ENCODE assay signal across 8 cellular contexts in the genomic region with DNA sequence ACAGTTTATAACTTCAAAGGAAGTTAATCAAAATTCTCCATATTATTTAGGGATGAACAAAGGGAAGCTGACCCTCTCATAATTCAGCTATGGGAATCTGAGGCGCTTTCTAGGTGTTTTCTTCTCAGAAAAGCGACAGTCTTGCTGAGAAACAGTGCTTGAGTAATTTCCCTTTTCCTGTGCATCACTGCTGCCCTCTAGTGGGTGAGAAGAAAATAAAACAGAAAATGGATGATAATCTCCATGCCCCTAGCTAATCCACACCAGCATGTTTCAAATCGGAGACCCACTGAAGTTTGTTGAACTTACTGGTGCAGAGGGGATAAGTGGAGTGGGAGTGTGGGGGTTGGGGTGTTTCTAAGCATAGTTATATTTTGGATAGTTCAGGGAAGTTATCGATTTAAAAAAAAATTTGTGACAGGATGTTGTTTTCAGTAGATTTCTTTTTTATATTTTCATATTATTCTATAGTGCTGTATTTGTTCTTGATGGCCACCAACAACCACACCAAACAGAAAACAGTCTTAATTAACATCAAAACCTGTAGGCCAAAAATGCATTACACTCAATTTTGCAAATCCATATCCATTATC. TPM values are rescaled to one million over a fixed set of nuclear protein-coding genes. Genes with fewer than 3 reads are reported as not detected.
DNase-seq lines count a peak whose midpoint lies in the region; ATAC-seq, FAIRE-seq and TF ChIP-seq lines count a peak whose summit lies in the region.

No MANE protein-coding gene starts in this region.

- H3K27me3 ChIP-seq in SK-N-SH (ENCODE audit: insufficient read depth) (no peaks in the 10 kb centered on the region), H1 (replicated peaks in 1 of 4; ENCODE audit: control insufficient read depth in 3 of 4, extremely low read depth in 1 of 4, insufficient read depth in 3 of 4, low read length in 3 of 4) (no peaks in the 10 kb centered on the region)

- H3K36me3 Mint-ChIP-seq in CD14-positive monocyte (peaks cover 56 to 82% of the 10 kb centered on the region in 2 donors), mesothelial cell of epicardium (no peaks in the 10 kb centered on the region)

- H3K9me3 Mint-ChIP-seq in CD14-positive monocyte (no peaks in the 10 kb centered on the region), mesothelial cell of epicardium (no peaks in the 10 kb centered on the region)

- H4K8ac ChIP-seq in H1 (ENCODE audit: extremely low read depth, insufficient read depth, low read length) = no peak overlapping the region

- 39% methylated on average over 4 of the region's 4 CpGs for WGBS in SK-N-SH (ENCODE audit: low lambda C conversion rate)
- 56% methylated on average over 4 of the region's 4 CpGs; no CpG with 5 or more reads in 1 of the 2 experiments for WGBS in H1 (ENCODE audit: extremely low coverage in 1 of 2, insufficient coverage in 1 of 2, insufficient read length in 1 of 2, insufficient replicate concordance in 2 of 2, low coverage in 1 of 2, low lambda C conversion rate in 2 of 2, missing lambda C conversion rate in 1 of 2), 2 experiments

- H3K36me3 ChIP-seq in SK-N-SH (replicated peaks in 1 of 2; ENCODE audit: control insufficient read depth in 1 of 2, insufficient read depth in 2 of 2, low read length in 1 of 2) = no peaks in the 10 kb centered on the region
- H3K36me3 ChIP-seq in H1 (ENCODE audit: control insufficient read depth in 2 of 4, insufficient read depth in 4 of 4, low read length in 3 of 4) = no peaks in the 10 kb centered on the region

- H3K9me2 ChIP-seq in SK-N-SH = no peaks in the 10 kb centered on the region

- no peaks in the 10 kb centered on the region for H3K79me1 ChIP-seq in H1 (ENCODE audit: low read depth, low read length)

- peak overlapping the region; percentile 13; the same call in 1 of the 2 replicates for H2AFZ ChIP-seq in SK-N-SH (ENCODE audit: low read depth)
- 0 out of 2 replicates have a peak overlapping the region, but pooled peaks have one; percentile 2 for H2AFZ ChIP-seq in H1 (ENCODE audit: low read length)

- H2BK120ac ChIP-seq in H1 (replicated peaks; ENCODE audit: low read depth, low read length) = no peak overlapping the region

- POLR2A ChIA-PET in SK-N-SH (lab: Yijun Ruan, JAX) = no interaction called here
- POLR2A ChIA-PET in H1 (lab: Charles Lee; ENCODE audit: partially characterized antibody) = no interaction called here

- no peak for TF ChIP-seq POLR2A in H1 (IDR thresholded peaks at IDR 0.05; ENCODE audit: control extremely low read depth in 1 of 2, low read depth in 2 of 2, low read length in 2 of 2)

- peak overlapping the region; percentile 78 to 91 (median 89) for H3K27ac Mint-ChIP-seq in CD14-positive monocyte
- H3K27ac Mint-ChIP-seq in mesothelial cell of epicardium = no peak overlapping the region

- H3K4me3 ChIP-seq in SK-N-SH (ENCODE audit: low read depth in 2 of 2, low read length in 1 of 2) (no peak overlapping the region), H1 (ENCODE audit: extremely low read depth in 1 of 4, insufficient read depth in 2 of 4, low read depth in 3 of 4, low read length in 4 of 4) (no peak overlapping the region)

- no peak overlapping the region for H2BK15ac ChIP-seq in H1 (ENCODE audit: low read length)

- TF ChIP-seq EP300 in SK-N-SH (IDR thresholded peaks at IDR 0.05; ENCODE audit: borderline replicate concordance in 1 of 2, low read depth in 1 of 2, low read length in 1 of 2) = no peak
- TF ChIP-seq EP300 in H1 (IDR thresholded peaks at IDR 0.05; ENCODE audit: borderline replicate concordance in 1 of 2, low read depth in 2 of 2, low read length in 2 of 2) = no peak

- H4K20me1 ChIP-seq in SK-N-SH (ENCODE audit: insufficient read depth) = no peaks in the 10 kb centered on the region
- no peaks in the 10 kb centered on the region for H4K20me1 ChIP-seq in H1 (replicated peaks in 1 of 2; ENCODE audit: control insufficient read depth in 1 of 2, insufficient read depth in 2 of 2, low read length in 2 of 2)

- CTCF ChIA-PET in SK-N-SH (lab: Yijun Ruan, JAX) = interaction anchor here (0.6 to 3.9 kb wide), 33 partner anchors 8 to 649 kb away, joined by 3 to 44 read pairs (median 4); no protein-coding TSS in a partner anchor
- CTCF ChIA-PET in H1 (lab: Charles Lee; ENCODE audit: partially characterized antibody) = interaction anchor here (0.6 to 4.0 kb wide), 33 partner anchors 11 to 491 kb away, joined by 3 to 36 read pairs (median 4); no protein-coding TSS in a partner anchor

- no peaks in the 10 kb centered on the region for H3F3A ChIP-seq in SK-N-SH (replicated peaks; ENCODE audit: insufficient read depth)

- no peak overlapping the region for H3K4ac ChIP-seq in H1 (replicated peaks; ENCODE audit: insufficient read length, low read depth, low read length)

- no peak overlapping the region for H2AK5ac ChIP-seq in H1 (ENCODE audit: low read depth, low read length)

- H3K27ac ChIP-seq in SK-N-SH (ENCODE audit: low read depth in 2 of 2, low read length in 1 of 2) (no peak overlapping the region), H1 (ENCODE audit: low read depth, low read length) (no peak overlapping the region)

- H4K91ac ChIP-seq in H1 (replicated peaks; ENCODE audit: insufficient read length, low read length) = no peak overlapping the region

- no peaks in the 10 kb centered on the region for H3K4me1 ChIP-seq in SK-N-SH (ENCODE audit: control insufficient read depth in 1 of 2, insufficient read depth in 2 of 2, low read depth in 1 of 2, low read length in 1 of 2)
- no peaks in the 10 kb centered on the region for H3K4me1 ChIP-seq in H1 (replicated peaks in 1 of 4; ENCODE audit: control insufficient read depth in 3 of 4, insufficient read depth in 4 of 4, low read length in 3 of 4)

- TF ChIP-seq CTCF in CD14-positive monocyte (IDR thresholded peaks at IDR 0.05) (peak; percentile 86), GM13976 (IDR thresholded peaks at IDR 0.05; ENCODE audit: borderline replicate concordance, control extremely low read depth, extremely low read depth, insufficient read depth, missing control alignments) (peak; percentile 76), SK-N-SH (IDR thresholded peaks at IDR 0.05) (peak; percentile 82), H1 (IDR thresholded peaks at IDR 0.05; ENCODE audit: control extremely low read depth in 1 of 3, insufficient read depth in 1 of 3, low read depth in 1 of 3, low read length in 3 of 3) (peak in 2 of 3 experiments; percentile 62 to 69; a peak in 3 of 4 replicates), mesothelial cell of epicardium (IDR thresholded peaks at IDR 0.05; ENCODE audit: unreplicated experiment) (peak; percentile 86)

- no peak overlapping the region for H3K18ac ChIP-seq in H1 (ENCODE audit: extremely low read depth, low read length)

- no peak overlapping the region for H3K23ac ChIP-seq in H1 (ENCODE audit: insufficient read length)

- DNase-seq in CD14-positive monocyte (ENCODE audit: low spot score) = no peak
- DNase-seq in GM13976 (ENCODE audit: low spot score) = peak; percentile 70
- DNase-seq in M059J (ENCODE audit: low read depth) = peak; percentile 55
- DNase-seq in SK-N-SH = peak; percentile 75
- no peak for DNase-seq in H1 (ENCODE audit: low read depth in 1 of 2, low spot score in 2 of 2)
- no peak for DNase-seq in mesothelial cell of epicardium (ENCODE audit: low spot score in 2 of 2, unreplicated experiment in 2 of 2)

- H2BK12ac ChIP-seq in H1 (ENCODE audit: low read depth, low read length) = no peak overlapping the region

- H3K79me2 ChIP-seq in SK-N-SH (ENCODE audit: insufficient read depth) (no peaks in the 10 kb centered on the region), H1 (ENCODE audit: control insufficient read depth in 1 of 2, insufficient read depth in 2 of 2, low read length in 2 of 2) (no peaks in the 10 kb centered on the region)

- peaks cover 45% of the 10 kb centered on the region for H3K4me1 Mint-ChIP-seq in CD14-positive monocyte
- peaks cover 1% of the 10 kb centered on the region for H3K4me1 Mint-ChIP-seq in mesothelial cell of epicardium

- H3K27me3 Mint-ChIP-seq in CD14-positive monocyte (ENCODE audit: low read depth in 3 of 3) (no peaks in the 10 kb centered on the region), mesothelial cell of epicardium (ENCODE audit: low read depth) (no peaks in the 10 kb centered on the region)

- H3K9ac ChIP-seq in SK-N-SH (no peak overlapping the region), H1 (replicated peaks in 1 of 4; ENCODE audit: extremely low read depth in 1 of 4, low read depth in 3 of 4, low read length in 3 of 4) (no peak overlapping the region)

- peak overlapping the region in 1 of 2 donors; percentile 54 for H3K4me3 Mint-ChIP-seq in CD14-positive monocyte
- H3K4me3 Mint-ChIP-seq in mesothelial cell of epicardium = no peak overlapping the region

- H3K9me3 ChIP-seq in SK-N-SH (no peaks in the 10 kb centered on the region), H1 (ENCODE audit: insufficient read depth in 2 of 2, low read depth in 1 of 2, low read length in 1 of 2) (peaks cover 0 to 14% of the 10 kb centered on the region in 2 experiments; a peak in 2 of 4 replicates)

- H3K14ac ChIP-seq in H1 (ENCODE audit: insufficient read length) = no peak overlapping the region

- peak; percentile 89 for FAIRE-seq in H1 (lab: Jason Lieb, UNC)

- no peak overlapping the region for H2BK20ac ChIP-seq in H1 (ENCODE audit: low read length)

- ATAC-seq in HG03439 (IDR thresholded peaks at IDR 0.05; ENCODE audit: unreplicated experiment) (no peak), GM21619 (IDR thresholded peaks at IDR 0.05; ENCODE audit: unreplicated experiment) (no peak)

- H3K4me2 ChIP-seq in SK-N-SH (no peak overlapping the region), H1 (ENCODE audit: insufficient read depth in 1 of 2, low read depth in 2 of 2, low read length in 2 of 2) (no peak overlapping the region)

- in situ Hi-C loops in GM13976 (cut with MboI; ENCODE audit: low sequenced_read_pairs, unreplicated experiment) = no loop called here

- no peaks in the 10 kb centered on the region for H3K23me2 ChIP-seq in H1 (ENCODE audit: low read depth, low read length)

- no peak overlapping the region for H2BK5ac ChIP-seq in H1 (ENCODE audit: low read depth, low read length)

- TF ChIP-seq RAD21 in SK-N-SH (IDR thresholded peaks at IDR 0.05; ENCODE audit: low read length) (peak; percentile 75), H1 (IDR thresholded peaks at IDR 0.05 in 1 of 2, conservative IDR thresholded peaks at IDR 0.05 in 1 of 2; ENCODE audit: low read depth in 2 of 2, low read length in 2 of 2) (peak; percentile 71 to 81)

- no peak overlapping the region for H3K56ac ChIP-seq in H1 (replicated peaks; ENCODE audit: insufficient read length, low read depth, low read length)

- H4K5ac ChIP-seq in H1 (ENCODE audit: insufficient read length, low read depth, low read length) = no peak overlapping the region

- intact Hi-C loops in CD14-positive monocyte (cut with micrococcal nuclease) = loop anchor here (2.0 to 10.0 kb wide), 2 partner anchors 24 to 54 kb away; partner anchors contain the start of gene LRRC63 (in 1 of the 2)

RNA-seq across cellular contexts. Expression of gene LCP1, which starts 21.4 kb away (rescaled TPM):
- polyA plus RNA-seq in CD14-positive monocyte = 1,000 to 10,000 TPM; 1,636 to 2,003 TPM
- total RNA-seq in M059J (2014; rRNA removed; shearing (Covaris generic)) = 21.3 and 29.6 TPM in 2 replicates
- 0.03 and 0.06 TPM in 2 replicates for polyA plus RNA-seq in SK-N-SH (2012; rRNA removed)
- polyA plus RNA-seq in SK-N-SH (2012; cell fraction: cytosol; rRNA removed) = 0.03 and 0.04 TPM in 2 replicates
- polyA plus RNA-seq in SK-N-SH (2012; cell fraction: nucleus; rRNA removed) = 0.02 and 0.07 TPM in 2 replicates
- 4.3 TPM in 2 replicates for total RNA-seq in H1 (2021; fragmentation: NEBNext Ultra II Directional; extraction: Animal tissue kit (Norgen Biotek cat#: 25700))
- polyA plus RNA-seq in H1 (2011; rRNA removed) = 0.35 and 0.65 TPM in 2 replicates
- polyA plus RNA-seq in H1 (2011; cell fraction: cytosol; rRNA removed) = 0.75 TPM
- polyA plus RNA-seq in H1 (2011; cell fraction: nucleus; rRNA removed) = 0.91 TPM
- 1.0 to 1.9 TPM (median 1.3 TPM) in 4 replicates for polyA plus RNA-seq in H1 (2012, experiment 1 of 2)
- 0.20 TPM for polyA plus RNA-seq in H1 (2012, experiment 2 of 2)
- 6.5 TPM for polyA plus RNA-seq in H1 (2013, experiment 1 of 2)
- 6.1 TPM for polyA plus RNA-seq in H1 (2013, experiment 2 of 2)
- 1.1 and 1.4 TPM in 2 replicates for polyA minus RNA-seq in H1 (2011; rRNA and poly(A)+ RNA removed)
- 2.1 TPM for polyA minus RNA-seq in H1 (2011; cell fraction: cytosol; rRNA and poly(A)+ RNA removed)
- polyA minus RNA-seq in H1 (2011; cell fraction: nucleus; rRNA and poly(A)+ RNA removed) = 1.00 TPM
- total RNA-seq in mesothelial cell of epicardium = 11.6 to 12.4 TPM (median 11.6 TPM) in 3 replicates

RNA-seq across cellular contexts. Expression of gene LRRC63, which starts 51.2 kb away (rescaled TPM):
- not detected for polyA plus RNA-seq in CD14-positive monocyte
- not detected in 2 replicates for total RNA-seq in M059J (2014; rRNA removed; shearing (Covaris generic))
- polyA plus RNA-seq in SK-N-SH (2012; rRNA removed) = 0.03 and 0.13 TPM in 2 replicates
- polyA plus RNA-seq in SK-N-SH (2012; cell fraction: cytosol; rRNA removed) = 0.05 and 0.08 TPM in 2 replicates
- 0.18 and 0.20 TPM in 2 replicates for polyA plus RNA-seq in SK-N-SH (2012; cell fraction: nucleus; rRNA removed)
- total RNA-seq in H1 (2021; fragmentation: NEBNext Ultra II Directional; extraction: Animal tissue kit (Norgen Biotek cat#: 25700)) = not detected in 2 replicates
- not detected in 2 replicates for polyA plus RNA-seq in H1 (2011; rRNA removed)
- not detected for polyA plus RNA-seq in H1 (2011; cell fraction: cytosol; rRNA removed)
- 0.04 TPM for polyA plus RNA-seq in H1 (2011; cell fraction: nucleus; rRNA removed)
- not detected in 4 replicates for polyA plus RNA-seq in H1 (2012, experiment 1 of 2)
- polyA plus RNA-seq in H1 (2012, experiment 2 of 2) = not detected
- 0.04 TPM for polyA plus RNA-seq in H1 (2013, experiment 1 of 2)
- polyA plus RNA-seq in H1 (2013, experiment 2 of 2) = 0.02 TPM
- polyA minus RNA-seq in H1 (2011; rRNA and poly(A)+ RNA removed) = not detected in 2 replicates
- not detected for polyA minus RNA-seq in H1 (2011; cell fraction: cytosol; rRNA and poly(A)+ RNA removed)
- polyA minus RNA-seq in H1 (2011; cell fraction: nucleus; rRNA and poly(A)+ RNA removed) = not detected
- 0.38 to 0.42 TPM (median 0.42 TPM) in 3 replicates for total RNA-seq in mesothelial cell of epicardium

RNA-seq across cellular contexts. Expression of gene CPB2, which starts 55.7 kb away (rescaled TPM):
- polyA plus RNA-seq in CD14-positive monocyte (under 1 TPM; 0.15 to 0.18 TPM), SK-N-SH (2012; rRNA removed) (not detected in 2 replicates), H1 (2011; rRNA removed) (not detected in 2 replicates)
- total RNA-seq in M059J (2014; rRNA removed; shearing (Covaris generic)) = not detected in 2 replicates
- not detected in 2 replicates for polyA plus RNA-seq in SK-N-SH (2012; cell fraction: cytosol; rRNA removed)
- polyA plus RNA-seq in SK-N-SH (2012; cell fraction: nucleus; rRNA removed) = not detected in 2 replicates
- not detected in 2 replicates for total RNA-seq in H1 (2021; fragmentation: NEBNext Ultra II Directional; extraction: Animal tissue kit (Norgen Biotek cat#: 25700))
- not detected for polyA plus RNA-seq in H1 (2011; cell fraction: cytosol; rRNA removed)
- not detected for polyA plus RNA-seq in H1 (2011; cell fraction: nucleus; rRNA removed)
- polyA plus RNA-seq in H1 (2012, experiment 1 of 2) = not detected in 4 replicates
- polyA plus RNA-seq in H1 (2012, experiment 2 of 2) = not detected
- not detected for polyA plus RNA-seq in H1 (2013, experiment 1 of 2)
- polyA plus RNA-seq in H1 (2013, experiment 2 of 2) = not detected
- polyA minus RNA-seq in H1 (2011; rRNA and poly(A)+ RNA removed) = not detected in 2 replicates
- polyA minus RNA-seq in H1 (2011; cell fraction: cytosol; rRNA and poly(A)+ RNA removed) = not detected
- polyA minus RNA-seq in H1 (2011; cell fraction: nucleus; rRNA and poly(A)+ RNA removed) = not detected
- not detected in 3 replicates for total RNA-seq in mesothelial cell of epicardium

Comparison
In these comparisons a context has a peak if more than half of its experiments do, and no peak if none do; other contexts are left out.
1. DNase-seq: peak in GM13976 (single experiment), M059J (single experiment) and SK-N-SH (single experiment); none in CD14-positive monocyte (single experiment), H1 (0 of 2) and mesothelial cell of epicardium (0 of 2).
2. Peak in every context shown above with its lines, with median percentiles within 50 percentile points of each other: CTCF ChIP-seq.